Comparison of ENCODE assay signal across 18 cellular contexts in the genomic region with DNA sequence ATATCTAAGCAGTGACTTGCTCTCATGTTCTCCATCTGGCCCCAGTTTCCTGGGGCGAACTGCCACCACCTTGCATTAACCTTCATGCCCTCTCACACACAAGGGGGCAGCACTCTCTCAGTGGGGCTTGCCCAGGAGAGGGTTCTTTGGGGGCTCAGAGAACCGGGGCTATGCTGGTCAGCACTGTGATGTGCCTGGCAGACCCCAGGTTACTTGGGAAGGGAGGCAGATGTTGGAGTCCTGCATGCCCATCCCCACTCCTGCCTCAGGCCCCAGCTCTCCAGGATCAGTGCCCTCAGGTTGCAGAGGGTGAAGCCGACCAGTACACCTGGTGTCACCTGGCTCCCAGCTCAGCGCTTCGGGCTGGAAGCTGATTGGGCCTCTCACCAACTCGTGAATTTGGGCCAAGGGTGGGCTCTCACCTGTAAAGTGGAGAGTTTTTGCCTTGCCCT.
DNase-seq lines count a peak whose midpoint lies in the region; ATAC-seq and TF ChIP-seq lines count a peak whose summit lies in the region.
"Had no signal": no experiment of that assay in that cellular context is flagged by ENCODE, and none has a peak within 500 bp of the region (broad histone marks: within the 10 kb centered on the region; RNA-seq: fewer than 3 reads in every experiment).

No MANE protein-coding gene starts in this region.

- CTCF ChIA-PET in PC-3 (lab: Charles Lee) = no interaction called here

- BruUV-seq in PC-3 (replicated peaks; lab: Mats Ljungman, UMichigan) = no TSS peak

- H3K36me3 Mint-ChIP-seq in GM23338 (ENCODE audit: low read depth) = no peaks in the 10 kb centered on the region
- no peaks in the 10 kb centered on the region for H3K36me3 Mint-ChIP-seq in activated naive CD8-positive, alpha-beta T cell treated with anti-CD3 and anti-CD28 coated beads for 36 hours

- H3K9me3 ChIP-seq in PC-3 (ENCODE audit: low read length) = no peaks in the 10 kb centered on the region
- H3K9me3 ChIP-seq in hepatocyte (ENCODE audit: low read depth) = no peaks in the 10 kb centered on the region
- H3K9me3 ChIP-seq: adrenal gland, psoas muscle, SJCRH30, suprapubic skin had no signal

- DNase-seq in DMS 273 (lab: John Stamatoyannopoulos, UW; ENCODE audit: unreplicated experiment) (peak; percentile 61), GM23338 (ENCODE audit: low spot score) (peak; percentile 47), PC-3 (no peak), hepatocyte (ENCODE audit: low spot score) (no peak), NCI-H524 treated with DMSO at 0.1 percent for 48 hours (lab: John Stamatoyannopoulos, UW) (no peak)
- no peak for DNase-seq in activated naive CD8-positive, alpha-beta T cell treated with anti-CD3 and anti-CD28 coated beads for 36 hours
- DNase-seq: activated CD4-positive, alpha-beta T cell treated with anti-CD3 and anti-CD28 coated beads for 48 hours; activated T-cell treated with anti-CD3 and anti-CD28 coated beads, Interleukin-2, amount 50 U/mL, for 4 hours; erythroblast; kidney glomerular epithelial cell; NCI-H1417 treated with DMSO at 0.1 percent for 48 hours; psoas muscle; stimulated activated CD4-positive, alpha-beta T cell treated with anti-CD3 and anti-CD28 coated beads, Interleukin-15, amount 100 ng/mL, for 24 hours had no signal

- no peaks in the 10 kb centered on the region for H4K20me1 ChIP-seq in GM23338 (replicated peaks; ENCODE audit: insufficient read depth)
- no peaks in the 10 kb centered on the region for H4K20me1 ChIP-seq in PC-3 (ENCODE audit: low read length)
- H4K20me1 ChIP-seq in hepatocyte (ENCODE audit: insufficient read depth, poor library complexity, severe bottlenecking) = no peaks in the 10 kb centered on the region

- H3K36me3 ChIP-seq in GM23338 (ENCODE audit: insufficient read depth) = no peaks in the 10 kb centered on the region
- no peaks in the 10 kb centered on the region for H3K36me3 ChIP-seq in PC-3 (ENCODE audit: low read depth, low read length)
- no peaks in the 10 kb centered on the region for H3K36me3 ChIP-seq in hepatocyte (replicated peaks; ENCODE audit: insufficient read depth, low read depth)
- H3K36me3 ChIP-seq: adrenal gland, SJCRH30, suprapubic skin had no signal

- POLR2A ChIA-PET in PC-3 (lab: Charles Lee; ENCODE audit: unreplicated experiment) = no interaction called here

- 0 out of 2 replicates have a peak, but pooled peaks cover 8% of the 10 kb centered on the region for H3K9me2 ChIP-seq in GM23338 (ENCODE audit: insufficient read depth)
- H3K9me2 ChIP-seq in PC-3 (replicated peaks; ENCODE audit: low read length) = no peaks in the 10 kb centered on the region
- no peaks in the 10 kb centered on the region for H3K9me2 ChIP-seq in hepatocyte (replicated peaks; ENCODE audit: insufficient read depth)

- H2AFZ ChIP-seq in GM23338 = peak overlapping the region; percentile 66
- no peak overlapping the region for H2AFZ ChIP-seq in PC-3 (ENCODE audit: low read length)
- no peak overlapping the region for H2AFZ ChIP-seq in hepatocyte

- WGBS in hepatocyte (ENCODE audit: low lambda C conversion rate, missing lambda C conversion rate) = 88% methylated on average over 6 of the region's 6 CpGs

- H3K9me3 Mint-ChIP-seq in GM23338 = peaks cover 5% of the 10 kb centered on the region
- H3K9me3 Mint-ChIP-seq in activated naive CD8-positive, alpha-beta T cell treated with anti-CD3 and anti-CD28 coated beads for 36 hours = peaks cover 6% of the 10 kb centered on the region

- H3K27me3 ChIP-seq in GM23338 (ENCODE audit: insufficient read depth) (no peaks in the 10 kb centered on the region), PC-3 (ENCODE audit: low read length) (peaks cover 30% of the 10 kb centered on the region), hepatocyte (no peaks in the 10 kb centered on the region)
- H3K27me3 ChIP-seq: SJCRH30, suprapubic skin had no signal

- ATAC-seq in GM23338 (peak; percentile 79), PC-3 (no peak), HG02870 (IDR thresholded peaks at IDR 0.05; ENCODE audit: unreplicated experiment) (no peak), HG02938 (IDR thresholded peaks at IDR 0.05; ENCODE audit: unreplicated experiment) (no peak)
- ATAC-seq: activated T-cell treated with anti-CD3 and anti-CD28 coated beads, Interleukin-2, amount 50 U/mL, for 4 hours; psoas muscle had no signal

- peaks cover 2% of the 10 kb centered on the region; the same call in 1 of the 3 replicates for H3K4me1 Mint-ChIP-seq in GM23338
- no peaks in the 10 kb centered on the region for H3K4me1 Mint-ChIP-seq in activated naive CD8-positive, alpha-beta T cell treated with anti-CD3 and anti-CD28 coated beads for 36 hours

- H3K4me3 ChIP-seq in GM23338 (no peak overlapping the region), PC-3 (ENCODE audit: low read length) (no peak overlapping the region), hepatocyte (no peak overlapping the region)
- H3K4me3 ChIP-seq: adrenal gland, psoas muscle, SJCRH30, suprapubic skin had no signal

- no peak overlapping the region for H3K4me3 Mint-ChIP-seq in GM23338
- H3K4me3 Mint-ChIP-seq in activated naive CD8-positive, alpha-beta T cell treated with anti-CD3 and anti-CD28 coated beads for 36 hours = no peak overlapping the region
- H3K4me3 Mint-ChIP-seq: activated T-cell treated with anti-CD3 and anti-CD28 coated beads, Interleukin-2, amount 50 U/mL, for 4 hours had no signal

- H3K79me2 ChIP-seq in GM23338 (replicated peaks; ENCODE audit: insufficient read depth) (no peaks in the 10 kb centered on the region), PC-3 (ENCODE audit: low read length) (no peaks in the 10 kb centered on the region), hepatocyte (no peaks in the 10 kb centered on the region)

- no peak overlapping the region for H3K4me2 ChIP-seq in GM23338
- H3K4me2 ChIP-seq in PC-3 (ENCODE audit: low read length) = no peak overlapping the region
- no peak overlapping the region for H3K4me2 ChIP-seq in hepatocyte

- H3K27me3 Mint-ChIP-seq in GM23338 (ENCODE audit: insufficient read depth, low read depth, poor library complexity) = no peaks in the 10 kb centered on the region
- H3K27me3 Mint-ChIP-seq in activated naive CD8-positive, alpha-beta T cell treated with anti-CD3 and anti-CD28 coated beads for 36 hours = peaks cover 27% of the 10 kb centered on the region

- no peak overlapping the region for H3K9ac ChIP-seq in PC-3 (ENCODE audit: low read length)

- no peaks in the 10 kb centered on the region for H3K4me1 ChIP-seq in GM23338 (ENCODE audit: insufficient read depth)
- no peaks in the 10 kb centered on the region for H3K4me1 ChIP-seq in PC-3 (ENCODE audit: insufficient read depth, low read length)
- H3K4me1 ChIP-seq in hepatocyte (ENCODE audit: insufficient read depth) = no peaks in the 10 kb centered on the region
- H3K4me1 ChIP-seq: adrenal gland, psoas muscle, suprapubic skin had no signal

- intact Hi-C loops in PC-3 (cut with micrococcal nuclease) = no loop called here

- no peak overlapping the region for H3K27ac ChIP-seq in GM23338 (ENCODE audit: low read depth)
- H3K27ac ChIP-seq in PC-3 (ENCODE audit: low read length) = no peak overlapping the region
- no peak overlapping the region for H3K27ac ChIP-seq in hepatocyte
- H3K27ac ChIP-seq: adrenal gland, psoas muscle, suprapubic skin had no signal

- no peaks in the 10 kb centered on the region for H3F3A ChIP-seq in GM23338 (replicated peaks; ENCODE audit: low read depth)
- no peaks in the 10 kb centered on the region for H3F3A ChIP-seq in PC-3 (ENCODE audit: low read length, unreplicated experiment)

- no peak overlapping the region for H3K27ac Mint-ChIP-seq in GM23338
- no peak overlapping the region for H3K27ac Mint-ChIP-seq in activated naive CD8-positive, alpha-beta T cell treated with anti-CD3 and anti-CD28 coated beads for 36 hours

- peak; percentile 53 to 73 for TF ChIP-seq CTCF in GM23338 (conservative IDR thresholded peaks at IDR 0.05; ENCODE audit: low read depth in 2 of 2)
- TF ChIP-seq CTCF in PC-3 (conservative IDR thresholded peaks at IDR 0.05; ENCODE audit: low read depth, low read length) = 0 out of 2 replicates have a peak, but pooled peaks have one; percentile 16
- TF ChIP-seq CTCF in hepatocyte (IDR thresholded peaks at IDR 0.05; ENCODE audit: poor library complexity) = peak; percentile 20

TF ChIP-seq in GM23338, 12 proteins besides CTCF, POLR2A, EP300 and RAD21:
- TF ChIP-seq REST (IDR thresholded peaks at IDR 0.05; ENCODE audit: unreplicated experiment) (no peak), JUNB (IDR thresholded peaks at IDR 0.05; ENCODE audit: unreplicated experiment) (no peak), EZH2 (IDR thresholded peaks at IDR 0.05; ENCODE audit: low read depth, unreplicated experiment) (no peak), EZH2phosphoT487 (IDR thresholded peaks at IDR 0.05; ENCODE audit: unreplicated experiment) (no peak), CREB1 (CRISPR knock-in tag; IDR thresholded peaks at IDR 0.05; ENCODE audit: low read depth) (no peak), POLR2AphosphoS5 (IDR thresholded peaks at IDR 0.05; ENCODE audit: low read depth) (no peak)
TF ChIP-seq in GM23338: peak in this region for 0.

Comparison
In these comparisons a context has a peak if more than half of its experiments do, and no peak if none do; other contexts are left out.
1. DNase-seq: peak in DMS 273 (single experiment) and GM23338 (single experiment); none in PC-3 (single experiment), hepatocyte (single experiment), activated naive CD8-positive, alpha-beta T cell treated with anti-CD3 and anti-CD28 coated beads for 36 hours (single experiment) and NCI-H524 treated with DMSO at 0.1 percent for 48 hours (single experiment).
2. Peak in every context shown above with its lines, with median percentiles within 50 percentile points of each other: CTCF ChIP-seq.